In genomic region chr7:101936612-101937231, GRCh38 we compare ENCODE assay signal across 11 cellular contexts.
A peak's percentile ranks its signal among the peaks of the same experiment; 100 is the strongest.
DNase-seq lines count a peak whose midpoint lies in the region; ATAC-seq and TF ChIP-seq lines count a peak whose summit lies in the region.
"Had no signal": no experiment of that assay in that cellular context is flagged by ENCODE, and none has a peak within 500 bp of the region (broad histone marks: within the 10 kb centered on the region; RNA-seq: fewer than 3 reads in every experiment).

No MANE protein-coding gene starts in this region.

- peak overlapping the region; percentile 92 for H3K27ac ChIP-seq in skeletal muscle tissue (ENCODE audit: low read depth, low read length)

- in situ Hi-C loops in GM13976 (cut with MboI; ENCODE audit: low sequenced_read_pairs, unreplicated experiment), result no loop called here

- peak overlapping the region; percentile 70 to 87 (median 75) for H3K9ac ChIP-seq in skeletal muscle tissue (ENCODE audit: low read depth in 1 of 3, low read length in 3 of 3)

- DNase-seq in GM13976 (ENCODE audit: low spot score) (peak; percentile 18), cardiac fibroblast (ENCODE audit: low read depth in 2 of 2) (peak; percentile 56 to 70), iPS-NIHi11 (ENCODE audit: low spot score) (peak; percentile 53)
- DNase-seq in activated T-helper 2 cell treated with anti-CD3 and anti-CD28 coated beads, Interferon-gamma antibody, Interleukin-2, Interleukin-4, amounts not matched to agents 10 μg/mL and 5 μg/mL and 100 μg/mL, durations not matched to agents 14 hours and 24 hours and 36 hours (ENCODE audit: low spot score), result no peak
- DNase-seq in activated CD4-positive, alpha-beta T cell treated with anti-CD3 and anti-CD28 coated beads for 1 hour, result no peak
- DNase-seq: activated CD8-positive, alpha-beta memory T cell treated with anti-CD3 and anti-CD28 coated beads, Interleukin-2, amount 10 ng/mL, durations not matched to agents 7 days and 5 days; GDM1; OCI-M1 had no signal

- ATAC-seq in HG03135 (IDR thresholded peaks at IDR 0.05; ENCODE audit: unreplicated experiment) (no peak), GM18909 (IDR thresholded peaks at IDR 0.05; ENCODE audit: poor library complexity, unreplicated experiment) (no peak)
- ATAC-seq: activated CD8-positive, alpha-beta memory T cell treated with anti-CD3 and anti-CD28 coated beads, Interleukin-2, amount 10 ng/mL, durations not matched to agents 7 days and 5 days had no signal

- no peaks in the 10 kb centered on the region for H3K27me3 ChIP-seq in skeletal muscle tissue (ENCODE audit: control insufficient read depth in 3 of 3, insufficient read depth in 3 of 3, low read length in 3 of 3)

- no peaks in the 10 kb centered on the region for H3K9me3 ChIP-seq in skeletal muscle tissue (ENCODE audit: control insufficient read depth in 3 of 3, low read length in 3 of 3)

- H3K4me3 Mint-ChIP-seq in activated T-helper 2 cell treated with anti-CD3 and anti-CD28 coated beads, Interferon-gamma antibody, Interleukin-2, Interleukin-4, amounts not matched to agents 10 μg/mL and 5 μg/mL and 100 μg/mL, durations not matched to agents 14 hours and 24 hours and 36 hours (ENCODE audit: low read depth), result no peak overlapping the region
- H3K4me3 Mint-ChIP-seq: activated CD8-positive, alpha-beta memory T cell treated with anti-CD3 and anti-CD28 coated beads, Interleukin-2, amount 10 ng/mL, durations not matched to agents 7 days and 5 days had no signal

- H3K36me3 Mint-ChIP-seq in activated T-helper 2 cell treated with anti-CD3 and anti-CD28 coated beads, Interferon-gamma antibody, Interleukin-2, Interleukin-4, amounts not matched to agents 10 μg/mL and 5 μg/mL and 100 μg/mL, durations not matched to agents 14 hours and 24 hours and 36 hours (ENCODE audit: low read depth), result no peaks in the 10 kb centered on the region
- H3K36me3 Mint-ChIP-seq: activated CD8-positive, alpha-beta memory T cell treated with anti-CD3 and anti-CD28 coated beads, Interleukin-2, amount 10 ng/mL, durations not matched to agents 7 days and 5 days had no signal

- no peaks in the 10 kb centered on the region for H3K4me1 Mint-ChIP-seq in activated T-helper 2 cell treated with anti-CD3 and anti-CD28 coated beads, Interferon-gamma antibody, Interleukin-2, Interleukin-4, amounts not matched to agents 10 μg/mL and 5 μg/mL and 100 μg/mL, durations not matched to agents 14 hours and 24 hours and 36 hours (ENCODE audit: low read depth)
- H3K4me1 Mint-ChIP-seq: activated CD8-positive, alpha-beta memory T cell treated with anti-CD3 and anti-CD28 coated beads, Interleukin-2, amount 10 ng/mL, durations not matched to agents 7 days and 5 days had no signal

- no peaks in the 10 kb centered on the region for H3K27me3 Mint-ChIP-seq in activated T-helper 2 cell treated with anti-CD3 and anti-CD28 coated beads, Interferon-gamma antibody, Interleukin-2, Interleukin-4, amounts not matched to agents 10 μg/mL and 5 μg/mL and 100 μg/mL, durations not matched to agents 14 hours and 24 hours and 36 hours (ENCODE audit: low read depth)
- H3K27me3 Mint-ChIP-seq: activated CD8-positive, alpha-beta memory T cell treated with anti-CD3 and anti-CD28 coated beads, Interleukin-2, amount 10 ng/mL, durations not matched to agents 7 days and 5 days had no signal

- intact Hi-C loops in activated T-helper 2 cell treated with anti-CD3 and anti-CD28 coated beads, Interferon-gamma antibody, Interleukin-2, Interleukin-4, amounts not matched to agents 10 μg/mL and 5 μg/mL and 100 μg/mL, durations not matched to agents 14 hours and 24 hours and 36 hours (cut with micrococcal nuclease), result no loop called here

- peaks cover 40 to 57% (median 49%) of the 10 kb centered on the region in 3 donors for H3K4me1 ChIP-seq in skeletal muscle tissue (ENCODE audit: control insufficient read depth in 3 of 3, insufficient read depth in 3 of 3, low read length in 3 of 3)

- H3K4me3 ChIP-seq in cardiac fibroblast (replicated peaks in 1 of 2; ENCODE audit: low read depth in 2 of 2, low read length in 2 of 2) (peak overlapping the region; percentile 11 to 13), skeletal muscle tissue (ENCODE audit: low read length in 3 of 3) (peak overlapping the region; percentile 65 to 73 (median 66))

- no peaks in the 10 kb centered on the region for H3K9me3 Mint-ChIP-seq in activated T-helper 2 cell treated with anti-CD3 and anti-CD28 coated beads, Interferon-gamma antibody, Interleukin-2, Interleukin-4, amounts not matched to agents 10 μg/mL and 5 μg/mL and 100 μg/mL, durations not matched to agents 14 hours and 24 hours and 36 hours

- TF ChIP-seq CTCF in GM13976 (IDR thresholded peaks at IDR 0.05; ENCODE audit: borderline replicate concordance, control extremely low read depth, extremely low read depth, insufficient read depth, missing control alignments), result no peak
- TF ChIP-seq CTCF in cardiac fibroblast (IDR thresholded peaks at IDR 0.05; ENCODE audit: low read depth, low read length), result no peak

- H3K36me3 ChIP-seq in skeletal muscle tissue (ENCODE audit: control insufficient read depth in 3 of 3, insufficient read depth in 3 of 3, low read length in 3 of 3), result no peaks in the 10 kb centered on the region

- H3K27ac Mint-ChIP-seq in activated T-helper 2 cell treated with anti-CD3 and anti-CD28 coated beads, Interferon-gamma antibody, Interleukin-2, Interleukin-4, amounts not matched to agents 10 μg/mL and 5 μg/mL and 100 μg/mL, durations not matched to agents 14 hours and 24 hours and 36 hours, result no peak overlapping the region
- H3K27ac Mint-ChIP-seq: activated CD8-positive, alpha-beta memory T cell treated with anti-CD3 and anti-CD28 coated beads, Interleukin-2, amount 10 ng/mL, durations not matched to agents 7 days and 5 days had no signal

Comparison
In these comparisons a context has a peak if more than half of its experiments do, and no peak if none do; other contexts are left out.
1. DNase-seq: peak in GM13976 (single experiment), cardiac fibroblast (2 of 2) and iPS-NIHi11 (single experiment); none in activated T-helper 2 cell treated with anti-CD3 and anti-CD28 coated beads, Interferon-gamma antibody, Interleukin-2, Interleukin-4, amounts not matched to agents 10 μg/mL and 5 μg/mL and 100 μg/mL, durations not matched to agents 14 hours and 24 hours and 36 hours (single experiment) and activated CD4-positive, alpha-beta T cell treated with anti-CD3 and anti-CD28 coated beads for 1 hour (single experiment).